Comparison of ENCODE assay signal across 17 cellular contexts in genomic region chr13:20044086-20044485, GRCh38.
DNase-seq lines count a peak whose midpoint lies in the region; ATAC-seq and TF ChIP-seq lines count a peak whose summit lies in the region.
"Had no signal": no experiment of that assay in that cellular context is flagged by ENCODE, and none has a peak within 500 bp of the region (broad histone marks: within the 10 kb centered on the region; RNA-seq: fewer than 3 reads in every experiment).

No MANE protein-coding gene starts in this region.

- TF ChIP-seq POLR2A in body of pancreas (IDR thresholded peaks at IDR 0.05), result no peak

- peaks cover 52% of the 10 kb centered on the region for H3K36me3 ChIP-seq in lower lobe of right lung
- peaks cover 0 to 8% of the 10 kb centered on the region in 2 donors for H3K36me3 ChIP-seq in body of pancreas (replicated peaks in 1 of 2; ENCODE audit: insufficient read depth in 1 of 2, low read depth in 2 of 2)

- ATAC-seq in lower lobe of right lung (peak; percentile 19 to 29), body of pancreas (no peak), GM21723 (IDR thresholded peaks at IDR 0.05; ENCODE audit: unreplicated experiment) (no peak)
- ATAC-seq: HCT116 had no signal

- no peak for DNase-seq in T-helper 2 cell treated with Interferon-gamma antibody and Interleukin-4, amounts not matched to agents 5 μg/mL and 100 μg/mL, for 36 hours (ENCODE audit: low spot score)
- no peak for DNase-seq in T-helper 2 cell
- no peak for DNase-seq in Calu3
- DNase-seq in activated T-helper 1 cell treated with anti-CD3 and anti-CD28 coated beads, Interleukin-12 subunit alpha, Interleukin-12 subunit beta, Interleukin-2, Interleukin-4 antibody, amounts not matched to agents 30 ng/mL and 10 ng/mL and 1 ng/mL, durations not matched to agents 14 hours and 24 hours and 36 hours (ENCODE audit: low spot score), result no peak
- DNase-seq in lower lobe of right lung, result no peak
- no peak for DNase-seq in foreskin melanocyte
- no peak for DNase-seq in body of pancreas
- DNase-seq: CD4-positive, CD25-positive, alpha-beta regulatory T cell; DMS53; NCI-H187 treated with DMSO at 0.1 percent for 48 hours; NCI-H2171 treated with DMSO at 0.1 percent for 48 hours; NCI-H446 treated with DMSO at 0.1 percent for 48 hours; NK-92 treated with Interleukin-12 subunit alpha and Interleukin-12 subunit beta, amount 100 ng/mL, for 24 hours had no signal

- peaks cover 50% of the 10 kb centered on the region for H3K36me3 Mint-ChIP-seq in T-helper 2 cell treated with Interferon-gamma antibody and Interleukin-4, amounts not matched to agents 5 μg/mL and 100 μg/mL, for 36 hours (ENCODE audit: low read depth)
- H3K36me3 Mint-ChIP-seq in Calu3 (ENCODE audit: insufficient read depth, unreplicated experiment), result peaks cover 17% of the 10 kb centered on the region
- H3K36me3 Mint-ChIP-seq in activated T-helper 1 cell treated with anti-CD3 and anti-CD28 coated beads, Interleukin-12 subunit alpha, Interleukin-12 subunit beta, Interleukin-2, Interleukin-4 antibody, amounts not matched to agents 30 ng/mL and 10 ng/mL and 1 ng/mL, durations not matched to agents 14 hours and 24 hours and 36 hours (ENCODE audit: low read depth), result peaks cover 42% of the 10 kb centered on the region

- H3K4me3 Mint-ChIP-seq in T-helper 2 cell treated with Interferon-gamma antibody and Interleukin-4, amounts not matched to agents 5 μg/mL and 100 μg/mL, for 36 hours, result no peak overlapping the region
- no peak overlapping the region for H3K4me3 Mint-ChIP-seq in Calu3 (ENCODE audit: low read depth, unreplicated experiment)
- no peak overlapping the region for H3K4me3 Mint-ChIP-seq in activated T-helper 1 cell treated with anti-CD3 and anti-CD28 coated beads, Interleukin-12 subunit alpha, Interleukin-12 subunit beta, Interleukin-2, Interleukin-4 antibody, amounts not matched to agents 30 ng/mL and 10 ng/mL and 1 ng/mL, durations not matched to agents 14 hours and 24 hours and 36 hours
- H3K4me3 Mint-ChIP-seq: B cell; CD4-positive, CD25-positive, alpha-beta regulatory T cell had no signal

- TF ChIP-seq CTCF in Calu3 (IDR thresholded peaks at IDR 0.05; ENCODE audit: unreplicated experiment) (no peak), lower lobe of right lung (IDR thresholded peaks at IDR 0.05) (no peak), body of pancreas (IDR thresholded peaks at IDR 0.05) (no peak)

- intact Hi-C loops in Calu3 (cut with micrococcal nuclease; ENCODE audit: unreplicated experiment), result no loop called here
- intact Hi-C loops in activated T-helper 1 cell treated with anti-CD3 and anti-CD28 coated beads, Interleukin-12 subunit alpha, Interleukin-12 subunit beta, Interleukin-2, Interleukin-4 antibody, amounts not matched to agents 30 ng/mL and 10 ng/mL and 1 ng/mL, durations not matched to agents 14 hours and 24 hours and 36 hours (cut with micrococcal nuclease), result loop anchor here (10.0 kb wide), 1 partner anchor 179 kb away; the partner anchor contains the start of gene ZMYM5
- intact Hi-C loops in lower lobe of right lung (cut with DNase I), result no loop called here
- intact Hi-C loops in body of pancreas (cut with DNase I), result loop anchor here (10.0 kb wide), 1 partner anchor 651 kb away; no protein-coding TSS in a partner anchor

- H3K9me3 ChIP-seq in lower lobe of right lung (no peaks in the 10 kb centered on the region), body of pancreas (no peaks in the 10 kb centered on the region)

- H3K9me3 Mint-ChIP-seq in T-helper 2 cell treated with Interferon-gamma antibody and Interleukin-4, amounts not matched to agents 5 μg/mL and 100 μg/mL, for 36 hours, result peaks cover 13% of the 10 kb centered on the region
- H3K9me3 Mint-ChIP-seq in Calu3 (ENCODE audit: low read depth, unreplicated experiment), result no peaks in the 10 kb centered on the region
- no peaks in the 10 kb centered on the region for H3K9me3 Mint-ChIP-seq in activated T-helper 1 cell treated with anti-CD3 and anti-CD28 coated beads, Interleukin-12 subunit alpha, Interleukin-12 subunit beta, Interleukin-2, Interleukin-4 antibody, amounts not matched to agents 30 ng/mL and 10 ng/mL and 1 ng/mL, durations not matched to agents 14 hours and 24 hours and 36 hours

- peak overlapping the region; percentile 61 for H3K27ac Mint-ChIP-seq in T-helper 2 cell treated with Interferon-gamma antibody and Interleukin-4, amounts not matched to agents 5 μg/mL and 100 μg/mL, for 36 hours
- peak overlapping the region; percentile 26 for H3K27ac Mint-ChIP-seq in Calu3 (ENCODE audit: unreplicated experiment)
- peak overlapping the region; percentile 37 for H3K27ac Mint-ChIP-seq in activated T-helper 1 cell treated with anti-CD3 and anti-CD28 coated beads, Interleukin-12 subunit alpha, Interleukin-12 subunit beta, Interleukin-2, Interleukin-4 antibody, amounts not matched to agents 30 ng/mL and 10 ng/mL and 1 ng/mL, durations not matched to agents 14 hours and 24 hours and 36 hours
- H3K27ac Mint-ChIP-seq: B cell had no signal

- H3K27me3 ChIP-seq in lower lobe of right lung (ENCODE audit: low read depth), result no peaks in the 10 kb centered on the region
- H3K27me3 ChIP-seq in body of pancreas, result no peaks in the 10 kb centered on the region

- H3K27ac ChIP-seq in lower lobe of right lung (no peak overlapping the region), body of pancreas (no peak overlapping the region)
- H3K27ac ChIP-seq: 22Rv1 had no signal

- H3K4me1 ChIP-seq in lower lobe of right lung, result peaks cover 7% of the 10 kb centered on the region
- H3K4me1 ChIP-seq in body of pancreas, result no peaks in the 10 kb centered on the region

- no peak overlapping the region for H3K4me3 ChIP-seq in lower lobe of right lung
- no peak overlapping the region for H3K4me3 ChIP-seq in body of pancreas

- BruUV-seq in Calu3 (replicated peaks; lab: Mats Ljungman, UMichigan), result no TSS peak

- H3K27me3 Mint-ChIP-seq in T-helper 2 cell treated with Interferon-gamma antibody and Interleukin-4, amounts not matched to agents 5 μg/mL and 100 μg/mL, for 36 hours (ENCODE audit: low read depth), result no peaks in the 10 kb centered on the region
- H3K27me3 Mint-ChIP-seq in Calu3 (ENCODE audit: unreplicated experiment), result no peaks in the 10 kb centered on the region
- no peaks in the 10 kb centered on the region for H3K27me3 Mint-ChIP-seq in activated T-helper 1 cell treated with anti-CD3 and anti-CD28 coated beads, Interleukin-12 subunit alpha, Interleukin-12 subunit beta, Interleukin-2, Interleukin-4 antibody, amounts not matched to agents 30 ng/mL and 10 ng/mL and 1 ng/mL, durations not matched to agents 14 hours and 24 hours and 36 hours (ENCODE audit: insufficient read depth)
- H3K27me3 Mint-ChIP-seq: B cell; CD4-positive, CD25-positive, alpha-beta regulatory T cell had no signal

- 100% methylated on average over 1 of the region's 1 CpG for WGBS in body of pancreas, 2 donors

- H3K4me1 Mint-ChIP-seq in T-helper 2 cell treated with Interferon-gamma antibody and Interleukin-4, amounts not matched to agents 5 μg/mL and 100 μg/mL, for 36 hours (ENCODE audit: low read depth), result peaks cover 16% of the 10 kb centered on the region
- no peaks in the 10 kb centered on the region for H3K4me1 Mint-ChIP-seq in Calu3 (ENCODE audit: low read depth, unreplicated experiment)
- peaks cover 18% of the 10 kb centered on the region for H3K4me1 Mint-ChIP-seq in activated T-helper 1 cell treated with anti-CD3 and anti-CD28 coated beads, Interleukin-12 subunit alpha, Interleukin-12 subunit beta, Interleukin-2, Interleukin-4 antibody, amounts not matched to agents 30 ng/mL and 10 ng/mL and 1 ng/mL, durations not matched to agents 14 hours and 24 hours and 36 hours (ENCODE audit: low read depth)

- CTCF ChIA-PET in Calu3 (lab: Charles Lee), result no interaction called here

Comparison
In these comparisons a context has a peak if more than half of its experiments do, and no peak if none do; other contexts are left out.
1. ATAC-seq: peak in lower lobe of right lung (2 of 2); none in body of pancreas (single experiment) and GM21723 (single experiment).
2. intact Hi-C loops: an anchor here in activated T-helper 1 cell treated with anti-CD3 and anti-CD28 coated beads, Interleukin-12 subunit alpha, Interleukin-12 subunit beta, Interleukin-2, Interleukin-4 antibody, amounts not matched to agents 30 ng/mL and 10 ng/mL and 1 ng/mL, durations not matched to agents 14 hours and 24 hours and 36 hours (10.0 kb wide) and body of pancreas (10.0 kb wide); none called in Calu3 and lower lobe of right lung.
3. Peak in every context shown above with its lines, with median percentiles within 50 percentile points of each other: H3K27ac Mint-ChIP-seq.